9 cellular contexts compared by ENCODE assay signal in genomic region chr17:77436058-77436442, GRCh38.
DNase-seq lines count a peak whose midpoint lies in the region; ATAC-seq and TF ChIP-seq lines count a peak whose summit lies in the region.
"Had no signal": no experiment of that assay in that cellular context is flagged by ENCODE, and none has a peak within 500 bp of the region (broad histone marks: within the 10 kb centered on the region; RNA-seq: fewer than 3 reads in every experiment).

No MANE protein-coding gene starts in this region.

- H3K27me3 Mint-ChIP-seq in mesothelial cell of epicardium (ENCODE audit: low read depth): no peaks in the 10 kb centered on the region

- H3K4me1 Mint-ChIP-seq in mesothelial cell of epicardium: peaks cover 67% of the 10 kb centered on the region

- no peak for TF ChIP-seq CTCF in mesothelial cell of epicardium (IDR thresholded peaks at IDR 0.05; ENCODE audit: unreplicated experiment)

- peak overlapping the region; percentile 86 for H3K27ac Mint-ChIP-seq in mesothelial cell of epicardium

- no peak for ATAC-seq in GM19452 (IDR thresholded peaks at IDR 0.05; ENCODE audit: unreplicated experiment)
- ATAC-seq in GM19463 (IDR thresholded peaks at IDR 0.05; ENCODE audit: unreplicated experiment): no peak

- DNase-seq in Ammon's horn (ENCODE audit: low spot score): peak; percentile 59
- peak; percentile 69 for DNase-seq in NCI-H2171 (lab: John Stamatoyannopoulos, UW)
- peak; percentile 48 for DNase-seq in dermis blood vessel endothelial cell
- no peak for DNase-seq in mesothelial cell of epicardium (ENCODE audit: low spot score in 2 of 2, unreplicated experiment in 2 of 2)
- DNase-seq in DMS53 (lab: John Stamatoyannopoulos, UW): no peak
- no peak for DNase-seq in HUDEP-2 (lab: John Stamatoyannopoulos, UW; ENCODE audit: unreplicated experiment in 76 of 76)
- DNase-seq: NCI-H1105 had no signal

- H3K4me3 Mint-ChIP-seq in mesothelial cell of epicardium: peak overlapping the region; percentile 52

- no peaks in the 10 kb centered on the region for H3K36me3 Mint-ChIP-seq in mesothelial cell of epicardium

- H3K9me3 Mint-ChIP-seq in mesothelial cell of epicardium: no peaks in the 10 kb centered on the region

Comparison
In these comparisons a context has a peak if more than half of its experiments do, and no peak if none do; other contexts are left out.
1. DNase-seq: peak in Ammon's horn (single experiment), NCI-H2171 (single experiment) and dermis blood vessel endothelial cell (single experiment); none in mesothelial cell of epicardium (0 of 2), DMS53 (single experiment) and HUDEP-2 (0 of 76).